Comparison of ENCODE assay signal across 8 cellular contexts in genomic region chr11:64299847-64300648, GRCh38. TPM values are rescaled to one million over a fixed set of nuclear protein-coding genes. Genes with fewer than 3 reads are reported as not detected.
DNase-seq lines count a peak whose midpoint lies in the region; ATAC-seq and TF ChIP-seq lines count a peak whose summit lies in the region.

TSS of gene CATSPERZ (plus strand) at chr11:64300358. CDS start at chr11:64300411, 53 bp downstream.

- H3K9me3 Mint-ChIP-seq in CD8-positive, alpha-beta memory T cell, result no peaks in the 10 kb centered on the region
- no peaks in the 10 kb centered on the region for H3K9me3 Mint-ChIP-seq in osteocyte (ENCODE audit: unreplicated experiment)

- peaks cover 24% of the 10 kb centered on the region; the same call in 1 of the 2 replicates for H3F3A ChIP-seq in PC-9 (ENCODE audit: insufficient read depth, low read depth)
- H3F3A ChIP-seq in SK-N-SH (replicated peaks; ENCODE audit: insufficient read depth), result peaks cover 12% of the 10 kb centered on the region

- WGBS in SK-N-SH (ENCODE audit: low lambda C conversion rate), result 84% methylated on average over 41 of the region's 54 CpGs

- peak within 1 kb of the TSS; percentile 38 for H3K4me3 ChIP-seq in CD8-positive, alpha-beta memory T cell (ENCODE audit: low read length)
- peak within 1 kb of the TSS; percentile 54 for H3K4me3 ChIP-seq in PC-9
- H3K4me3 ChIP-seq in epithelial cell of esophagus (ENCODE audit: low read length), result peak within 1 kb of the TSS; percentile 35
- no peak within 1 kb of the TSS; a peak in 1 of 4 replicates for H3K4me3 ChIP-seq in SK-N-SH (ENCODE audit: low read depth in 2 of 2, low read length in 1 of 2)

- H3K4me1 ChIP-seq in CD8-positive, alpha-beta memory T cell (ENCODE audit: insufficient read depth, low read length), result peaks cover 22% of the 10 kb centered on the region
- H3K4me1 ChIP-seq in PC-9 (replicated peaks; ENCODE audit: insufficient read depth) (peaks cover 14% of the 10 kb centered on the region), SK-N-SH (ENCODE audit: control insufficient read depth in 1 of 2, insufficient read depth in 2 of 2, low read depth in 1 of 2, low read length in 1 of 2) (peaks cover 5 to 6% of the 10 kb centered on the region in 2 experiments; a peak in 2 of 4 replicates)

- POLR2A ChIA-PET in CD8-positive, alpha-beta memory T cell (lab: Charles Lee), result interaction anchor here (0.5 to 1.9 kb wide), 7 partner anchors 15 to 93 kb away, joined by 3 to 8 read pairs (median 5); partner anchors contain the start of genes BAD, FKBP2 and TRMT112
- POLR2A ChIA-PET in PC-9 (lab: Charles Lee; ENCODE audit: unreplicated experiment), result interaction anchor here (0.5 kb wide), 2 partner anchors 361 to 460 kb away, joined by 3 to 10 read pairs; no protein-coding TSS in a partner anchor
- POLR2A ChIA-PET in SK-N-SH (lab: Yijun Ruan, JAX), result interaction anchor here (5.8 kb wide), 1 partner anchor 30 kb away, joined by 54 read pairs; no protein-coding TSS in a partner anchor

- ATAC-seq in HG03432 (IDR thresholded peaks at IDR 0.05; ENCODE audit: unreplicated experiment), result no peak

- no peak for TF ChIP-seq EP300 in SK-N-SH (IDR thresholded peaks at IDR 0.05; ENCODE audit: borderline replicate concordance in 1 of 2, low read depth in 1 of 2, low read length in 1 of 2)

- no peaks in the 10 kb centered on the region for H4K20me1 ChIP-seq in PC-9 (ENCODE audit: insufficient read depth)
- no peaks in the 10 kb centered on the region for H4K20me1 ChIP-seq in SK-N-SH (ENCODE audit: insufficient read depth)

- intact Hi-C loops in PC-9 (cut with micrococcal nuclease; ENCODE audit: unreplicated experiment), result loop anchor here (10.0 kb wide), 2 partner anchors 325 to 465 kb away; partner anchors contain the start of genes COX8A and MARK2

- peak within 1 kb of the TSS; percentile 83 for H2AFZ ChIP-seq in PC-9
- H2AFZ ChIP-seq in SK-N-SH (ENCODE audit: low read depth), result no peak within 1 kb of the TSS

- CTCF ChIA-PET in CD8-positive, alpha-beta memory T cell (lab: Charles Lee), result interaction anchor here (0.8 to 5.8 kb wide), 29 partner anchors 7 to 299 kb away, joined by 3 to 281 read pairs (median 8); partner anchors contain the start of genes BAD, FERMT3, FKBP2 and GPR137
- CTCF ChIA-PET in PC-9 (lab: Charles Lee) (interaction anchor here (0.5 to 2.3 kb wide), 12 partner anchors 14 to 388 kb away, joined by 3 to 23 read pairs (median 4); partner anchors contain the start of genes FKBP2, PPP1R14B and STIP1), SK-N-SH (lab: Yijun Ruan, JAX) (interaction anchor here (0.6 to 6.7 kb wide), 20 partner anchors 13 to 411 kb away, joined by 3 to 196 read pairs (median 6); partner anchors contain the start of genes BAD, FERMT3, GPR137 and KCNK4)

- H3K4me1 Mint-ChIP-seq in CD8-positive, alpha-beta memory T cell, result peaks cover 21 to 40% (median 22%) of the 10 kb centered on the region in 3 donors
- peaks cover 29% of the 10 kb centered on the region for H3K4me1 Mint-ChIP-seq in osteocyte (ENCODE audit: unreplicated experiment)

- H3K4me3 Mint-ChIP-seq in CD8-positive, alpha-beta memory T cell, result peak within 1 kb of the TSS; percentile 75 to 86 (median 78)
- H3K4me3 Mint-ChIP-seq in osteocyte (ENCODE audit: unreplicated experiment), result peak within 1 kb of the TSS; percentile 67

- H3K27ac ChIP-seq in CD8-positive, alpha-beta memory T cell (ENCODE audit: low read depth, low read length), result no peak within 1 kb of the TSS
- H3K27ac ChIP-seq in PC-9 (no peak within 1 kb of the TSS), SK-N-SH (ENCODE audit: low read depth in 2 of 2, low read length in 1 of 2) (no peak within 1 kb of the TSS)

- no peak within 1 kb of the TSS for H3K9ac ChIP-seq in SK-N-SH

- no peak for TF ChIP-seq RAD21 in SK-N-SH (IDR thresholded peaks at IDR 0.05; ENCODE audit: low read length)

- DNase-seq in CD8-positive, alpha-beta memory T cell, result peak in 2 of 5 donors; percentile 24 to 26
- no peak for DNase-seq in PC-9
- no peak for DNase-seq in epithelial cell of esophagus (ENCODE audit: low read depth)
- DNase-seq in osteocyte (ENCODE audit: extremely low spot score, unreplicated experiment), result no peak
- DNase-seq in cortex of kidney (lab: John Stamatoyannopoulos, UW), result no peak
- no peak for DNase-seq in SK-N-SH
- DNase-seq in GDM1 (lab: John Stamatoyannopoulos, UW), result no peak

- H3K9me3 ChIP-seq in CD8-positive, alpha-beta memory T cell (ENCODE audit: low read length), result no peaks in the 10 kb centered on the region
- no peaks in the 10 kb centered on the region for H3K9me3 ChIP-seq in PC-9 (ENCODE audit: insufficient read depth, low read depth)
- H3K9me3 ChIP-seq in SK-N-SH, result no peaks in the 10 kb centered on the region

- TF ChIP-seq CTCF in PC-9 (conservative IDR thresholded peaks at IDR 0.05) (no peak), epithelial cell of esophagus (IDR thresholded peaks at IDR 0.05; ENCODE audit: insufficient read depth, low read depth, low read length, missing control alignments) (no peak), osteocyte (IDR thresholded peaks at IDR 0.05) (no peak), SK-N-SH (IDR thresholded peaks at IDR 0.05) (no peak)

- peaks cover 0 to 4% (median 0%) of the 10 kb centered on the region in 3 donors for H3K36me3 Mint-ChIP-seq in CD8-positive, alpha-beta memory T cell
- H3K36me3 Mint-ChIP-seq in osteocyte (ENCODE audit: unreplicated experiment), result no peaks in the 10 kb centered on the region

- H3K4me2 ChIP-seq in PC-9 (peak within 1 kb of the TSS; percentile 86), SK-N-SH (no peak within 1 kb of the TSS)

- no peaks in the 10 kb centered on the region for H3K9me2 ChIP-seq in PC-9 (ENCODE audit: insufficient read depth)
- H3K9me2 ChIP-seq in SK-N-SH, result no peaks in the 10 kb centered on the region

- H3K27me3 Mint-ChIP-seq in CD8-positive, alpha-beta memory T cell, result peaks cover 53 to 60% of the 10 kb centered on the region in 2 donors
- peaks cover 32% of the 10 kb centered on the region for H3K27me3 Mint-ChIP-seq in osteocyte (ENCODE audit: unreplicated experiment)

- H3K27me3 ChIP-seq in CD8-positive, alpha-beta memory T cell (ENCODE audit: insufficient read depth, low read length, poor library complexity, severe bottlenecking), result peaks cover 61% of the 10 kb centered on the region
- H3K27me3 ChIP-seq in PC-9 (ENCODE audit: insufficient read depth, low read depth) (0 out of 2 replicates have a peak, but pooled peaks cover 7% of the 10 kb centered on the region), SK-N-SH (ENCODE audit: insufficient read depth) (peaks cover 5% of the 10 kb centered on the region; the same call in 1 of the 2 replicates)

- no peaks in the 10 kb centered on the region for H3K36me3 ChIP-seq in CD8-positive, alpha-beta memory T cell (ENCODE audit: insufficient read depth, low read length)
- H3K36me3 ChIP-seq in PC-9 (ENCODE audit: low read depth) (no peaks in the 10 kb centered on the region), SK-N-SH (replicated peaks in 1 of 2; ENCODE audit: control insufficient read depth in 1 of 2, insufficient read depth in 2 of 2, low read length in 1 of 2) (no peaks in the 10 kb centered on the region)

- H3K27ac Mint-ChIP-seq in CD8-positive, alpha-beta memory T cell, result peak within 1 kb of the TSS in 7 of 8 donors; percentile 34 to 94 (median 83)
- no peak within 1 kb of the TSS for H3K27ac Mint-ChIP-seq in osteocyte (ENCODE audit: unreplicated experiment)

- no TSS peak for BruUV-seq in PC-9 (replicated peaks; lab: Mats Ljungman, UMichigan)

- H3K79me2 ChIP-seq in PC-9 (ENCODE audit: low read depth), result no peaks in the 10 kb centered on the region
- no peaks in the 10 kb centered on the region for H3K79me2 ChIP-seq in SK-N-SH (ENCODE audit: insufficient read depth)

TF ChIP-seq in SK-N-SH, 30 proteins besides CTCF, POLR2A, EP300 and RAD21 (continues in another document):
- TF ChIP-seq REST (IDR thresholded peaks at IDR 0.05; ENCODE audit: low read depth, low read length), result no peak
- no peak for TF ChIP-seq NRF1 (IDR thresholded peaks at IDR 0.05; ENCODE audit: low read depth, low read length)
- TF ChIP-seq ELF1 (IDR thresholded peaks at IDR 0.05), result no peak
- TF ChIP-seq TAF1 (IDR thresholded peaks at IDR 0.05; ENCODE audit: borderline replicate concordance, low read depth, low read length), result no peak
- no peak for TF ChIP-seq USF2 (IDR thresholded peaks at IDR 0.05; ENCODE audit: borderline replicate concordance, low read depth, low read length)

RNA-seq across cellular contexts. Expression of gene CATSPERZ, which starts in this region (rescaled TPM):
- not detected for total RNA-seq in CD8-positive, alpha-beta memory T cell
- polyA plus RNA-seq in CD8-positive, alpha-beta memory T cell, result not detected
- total RNA-seq in PC-9 (2021) (1.3 TPM in 1 of 2 replicates, not detected in the other), osteocyte (not detected in 2 replicates)
- polyA plus RNA-seq in SK-N-SH (2012; rRNA removed), result 0.54 and 0.67 TPM in 2 replicates
- polyA plus RNA-seq in SK-N-SH (2012; cell fraction: cytosol; rRNA removed), result 0.26 and 0.49 TPM in 2 replicates
- polyA plus RNA-seq in SK-N-SH (2012; cell fraction: nucleus; rRNA removed), result 2.4 and 5.9 TPM in 2 replicates

Comparison
In these comparisons a context has a peak if more than half of its experiments do, and no peak if none do; other contexts are left out.
1. H3K4me3 ChIP-seq: peak in CD8-positive, alpha-beta memory T cell (single experiment), PC-9 (single experiment) and epithelial cell of esophagus (single experiment); none in SK-N-SH (0 of 2).